In genomic region chr4:173531085-173531965, GRCh38 we compare ENCODE assay signal across 13 cellular contexts. TPM values are rescaled to one million over a fixed set of nuclear protein-coding genes. Genes with fewer than 3 reads are reported as not detected.
A peak's percentile ranks its signal among the peaks of the same experiment; 100 is the strongest.
DNase-seq lines count a peak whose midpoint lies in the region; ATAC-seq and TF ChIP-seq lines count a peak whose summit lies in the region.
"Had no signal": no experiment of that assay in that cellular context is flagged by ENCODE, and none has a peak within 500 bp of the region (broad histone marks: within the 10 kb centered on the region; RNA-seq: fewer than 3 reads in every experiment).

No MANE protein-coding gene starts in this region.

- H3K14ac ChIP-seq in H9 (ENCODE audit: insufficient read depth, low read length) (no peak overlapping the region), mesenchymal stem cell (ENCODE audit: low read length in 2 of 2) (peak overlapping the region in 1 of 2 experiments; percentile 53)

- H3K27ac ChIP-seq in H9 (ENCODE audit: insufficient read length, low read depth, low read length) = no peak overlapping the region
- no peak overlapping the region for H3K27ac ChIP-seq in mesenchymal stem cell (ENCODE audit: low read length, poor library complexity, severe bottlenecking)

- no peak overlapping the region for H2BK20ac ChIP-seq in H9 (ENCODE audit: low read depth, low read length, poor library complexity, severe bottlenecking)

- H2BK120ac ChIP-seq in H9 (ENCODE audit: low read depth, low read length, poor library complexity, severe bottlenecking) (no peak overlapping the region), mesenchymal stem cell (ENCODE audit: low read depth, low read length) (peak overlapping the region; percentile 86)

- no peak overlapping the region for H4K5ac ChIP-seq in H9 (ENCODE audit: insufficient read length, low read depth, low read length)

- H3K23ac ChIP-seq in H9 (ENCODE audit: insufficient read length, low read depth, low read length) (no peak overlapping the region), mesenchymal stem cell (ENCODE audit: low read length in 2 of 2) (peak overlapping the region; percentile 74 to 81)

- no peak for TF ChIP-seq CTCF in H9 (conservative IDR thresholded peaks at IDR 0.05)
- TF ChIP-seq CTCF in brain (conservative IDR thresholded peaks at IDR 0.05) = no peak

- H2BK12ac ChIP-seq in H9 (ENCODE audit: insufficient read length, low read depth, low read length) (no peak overlapping the region), mesenchymal stem cell (ENCODE audit: low read length in 2 of 2) (peak overlapping the region; percentile 78 to 89)

- H3K23me2 ChIP-seq in H9 (ENCODE audit: insufficient read length, low read depth, low read length, poor library complexity, severe bottlenecking) = peaks cover 4% of the 10 kb centered on the region

- H4K8ac ChIP-seq in H9 (replicated peaks; ENCODE audit: insufficient read length, low read depth, low read length) (no peak overlapping the region), mesenchymal stem cell (ENCODE audit: low read length) (peak overlapping the region; percentile 95)

- H3K4me1 ChIP-seq in H9 (ENCODE audit: insufficient read depth, low read length) = no peaks in the 10 kb centered on the region
- peaks cover 26% of the 10 kb centered on the region for H3K4me1 ChIP-seq in mesenchymal stem cell (ENCODE audit: control insufficient read depth, insufficient read depth, low read depth, low read length)
- peaks cover 6% of the 10 kb centered on the region for H3K4me1 ChIP-seq in skeletal muscle satellite cell (ENCODE audit: control insufficient read depth, insufficient read depth, low read length)

- no peaks in the 10 kb centered on the region for H3K9me3 ChIP-seq in H9 (ENCODE audit: control insufficient read depth, low read depth, low read length)
- no peaks in the 10 kb centered on the region for H3K9me3 ChIP-seq in mesenchymal stem cell (ENCODE audit: control insufficient read depth, low read length)
- H3K9me3 ChIP-seq in skeletal muscle satellite cell (replicated peaks; ENCODE audit: low read length) = no peaks in the 10 kb centered on the region

- H3K4ac ChIP-seq in H9 (ENCODE audit: low read depth, low read length) (no peak overlapping the region), mesenchymal stem cell (ENCODE audit: low read depth in 1 of 2, low read length in 2 of 2) (peak overlapping the region; percentile 89 to 95)

- H2BK5ac ChIP-seq in H9 (ENCODE audit: insufficient read length, low read length) = no peak overlapping the region
- H2BK5ac ChIP-seq in mesenchymal stem cell (ENCODE audit: low read depth, low read length, poor library complexity, severe bottlenecking) = no peak overlapping the region

- H3K4me2 ChIP-seq in H9 (ENCODE audit: insufficient read depth, insufficient read length, low read length) = no peak overlapping the region
- no peak overlapping the region for H3K4me2 ChIP-seq in mesenchymal stem cell (ENCODE audit: low read length, poor library complexity, severe bottlenecking)
- H3K4me2 ChIP-seq in skeletal muscle satellite cell (ENCODE audit: low read length) = peak overlapping the region; percentile 94

- H3K4me3 ChIP-seq in mesenchymal stem cell (ENCODE audit: insufficient read depth in 1 of 2, low read depth in 1 of 2, low read length in 2 of 2) (peak overlapping the region in 1 of 2 experiments; percentile 92), skeletal muscle satellite cell (ENCODE audit: low read length) (no peak overlapping the region)

- no CpG with 5 or more reads among the region's 52 CpGs for WGBS in H9 (ENCODE audit: extremely low coverage, insufficient read length, low lambda C conversion rate)
- 11% methylated on average over 50 of the region's 52 CpGs for WGBS in mesenchymal stem cell

- H3K9me3 Mint-ChIP-seq in H9 (peaks cover 0 to 12% of the 10 kb centered on the region in 2 experiments; a peak in 3 of 5 replicates), brain (peaks cover 0 to 25% (median 4%) of the 10 kb centered on the region in 5 experiments)

- H2AFZ ChIP-seq in H9 (ENCODE audit: low read length) (no peak overlapping the region), mesenchymal stem cell (ENCODE audit: low read depth, low read length) (no peak overlapping the region)

- H3K27me3 ChIP-seq in H9 (ENCODE audit: insufficient read depth, low read length) (peaks cover 94% of the 10 kb centered on the region), mesenchymal stem cell (ENCODE audit: control insufficient read depth in 1 of 2, insufficient read depth in 1 of 2, low read length in 2 of 2) (peaks cover 0 to 94% of the 10 kb centered on the region in 2 experiments), skeletal muscle satellite cell (ENCODE audit: control insufficient read depth, insufficient read depth, low read length) (peaks cover 84% of the 10 kb centered on the region)

- H3K27me3 Mint-ChIP-seq in H9 (ENCODE audit: low read depth) (peaks cover 97% of the 10 kb centered on the region), brain (peaks cover 97% of the 10 kb centered on the region)

- H3K79me1 ChIP-seq in H9 (ENCODE audit: insufficient read depth, low read depth, low read length, poor library complexity, severe bottlenecking) (no peaks in the 10 kb centered on the region), mesenchymal stem cell (replicated peaks; ENCODE audit: low read length, poor library complexity, severe bottlenecking) (no peaks in the 10 kb centered on the region)

- H2AK5ac ChIP-seq in H9 (ENCODE audit: insufficient read length, low read length) = no peak overlapping the region
- no peak overlapping the region for H2AK5ac ChIP-seq in mesenchymal stem cell (ENCODE audit: low read length, severe bottlenecking)

- no peak for ATAC-seq in GM21381 (IDR thresholded peaks at IDR 0.05; ENCODE audit: unreplicated experiment)

- H4K20me1 ChIP-seq in H9 (ENCODE audit: control insufficient read depth, insufficient read depth, insufficient read length) = no peaks in the 10 kb centered on the region

- H3K36me3 ChIP-seq in mesenchymal stem cell (ENCODE audit: control insufficient read depth in 1 of 2, insufficient read depth in 2 of 2, low read depth in 1 of 2, low read length in 2 of 2) = peaks cover 0 to under 1% of the 10 kb centered on the region in 2 experiments
- no peaks in the 10 kb centered on the region for H3K36me3 ChIP-seq in skeletal muscle satellite cell (ENCODE audit: insufficient read depth, low read length)

- H3T11ph ChIP-seq in H9 (ENCODE audit: low read length) = no peak overlapping the region

- H3K4me3 Mint-ChIP-seq in H9 = peak overlapping the region in 1 of 2 experiments; percentile 70; a peak in 3 of 5 replicates
- peak overlapping the region in 3 of 5 experiments; percentile 70 to 94 (median 91) for H3K4me3 Mint-ChIP-seq in brain
- H3K4me3 Mint-ChIP-seq: activated naive CD4-positive, alpha-beta T cell treated with anti-CD3 and anti-CD28 coated beads for 36 hours had no signal

- DNase-seq in H9 = peak; percentile 58
- DNase-seq in mesenchymal stem cell = peak; percentile 63
- no peak for DNase-seq in stimulated activated CD4-positive, alpha-beta T cell treated with anti-CD3 and anti-CD28 coated beads, Interleukin-2, amount 100 ng/mL, for 24 hours
- no peak for DNase-seq in stimulated activated CD4-positive, alpha-beta T cell treated with anti-CD3 and anti-CD28 coated beads, Interleukin-15, amount 100 ng/mL, for 24 hours
- DNase-seq: activated CD4-positive, alpha-beta T cell treated with anti-CD3 and anti-CD28 coated beads for 1 hour; activated naive CD4-positive, alpha-beta T cell treated with anti-CD3 and anti-CD28 coated beads for 36 hours; dermis blood vessel endothelial cell; NCI-H187; SIG-M5; stimulated activated CD4-positive, alpha-beta T cell treated with anti-CD3 and anti-CD28 coated beads, Interleukin-12 subunit alpha, Interleukin-12 subunit beta, amount 100 ng/mL, for 4 hours had no signal

- H3K4me1 Mint-ChIP-seq in H9 (peaks cover 15 to 32% of the 10 kb centered on the region in 2 experiments), brain (peaks cover 38% of the 10 kb centered on the region)

- H3K18ac ChIP-seq in H9 (ENCODE audit: insufficient read length, low read depth, low read length) = no peak overlapping the region
- H3K18ac ChIP-seq in mesenchymal stem cell (ENCODE audit: low read depth in 1 of 2, low read length in 2 of 2) = peak overlapping the region; percentile 50 to 90

- H3K56ac ChIP-seq in H9 (ENCODE audit: insufficient read length, low read depth, low read length) = no peak overlapping the region

- H3K27ac Mint-ChIP-seq in H9 (no peak overlapping the region), brain (peak overlapping the region in 1 of 5 experiments; percentile 52)
- H3K27ac Mint-ChIP-seq: activated naive CD4-positive, alpha-beta T cell treated with anti-CD3 and anti-CD28 coated beads for 36 hours had no signal

- H3K9ac ChIP-seq in H9 (ENCODE audit: extremely low read depth, insufficient read length, low read length) (no peak overlapping the region), mesenchymal stem cell (ENCODE audit: low read length) (peak overlapping the region; percentile 98), skeletal muscle satellite cell (ENCODE audit: low read depth, low read length) (no peak overlapping the region)

- H3K79me2 ChIP-seq in H9 (ENCODE audit: insufficient read depth, low read length) = no peaks in the 10 kb centered on the region

- H3K36me3 Mint-ChIP-seq in H9 (ENCODE audit: insufficient read depth in 1 of 3, low read depth in 3 of 3) (no peaks in the 10 kb centered on the region; a peak in 1 of 7 replicates), brain (no peaks in the 10 kb centered on the region)

- H4K91ac ChIP-seq in H9 (ENCODE audit: insufficient read length, low read depth, low read length) (no peak overlapping the region), mesenchymal stem cell (ENCODE audit: low read length) (peak overlapping the region; percentile 91)

- no peak overlapping the region for H2BK15ac ChIP-seq in H9 (ENCODE audit: low read depth, low read length)
- H2BK15ac ChIP-seq in mesenchymal stem cell (ENCODE audit: low read depth, poor library complexity, severe bottlenecking) = peak overlapping the region; percentile 97

RNA-seq across cellular contexts. Expression of gene HAND2, which starts 1.3 kb away (rescaled TPM):
- not detected in 2 replicates for total RNA-seq in H9 (2021)
- not detected for polyA plus RNA-seq in brain (ENCODE audit: insufficient read depth, low read depth, low replicate concordance)
- polyA plus RNA-seq in mesenchymal stem cell (2013, experiment 1 of 2) = 171 TPM
- polyA plus RNA-seq in mesenchymal stem cell (2013, experiment 2 of 2) = 173 TPM
- 7.9 and 12.9 TPM in 2 replicates for total RNA-seq in skeletal muscle satellite cell (2012; rRNA removed)
- total RNA-seq: activated naive CD4-positive, alpha-beta T cell treated with anti-CD3 and anti-CD28 coated beads for 36 hours; dermis blood vessel endothelial cell had no signal

Comparison
In these comparisons a context has a peak if more than half of its experiments do, and no peak if none do; other contexts are left out.
1. DNase-seq: peak in H9 (single experiment) and mesenchymal stem cell (single experiment); none in stimulated activated CD4-positive, alpha-beta T cell treated with anti-CD3 and anti-CD28 coated beads, Interleukin-2, amount 100 ng/mL, for 24 hours (0 of 2) and stimulated activated CD4-positive, alpha-beta T cell treated with anti-CD3 and anti-CD28 coated beads, Interleukin-15, amount 100 ng/mL, for 24 hours (single experiment).